ENCODE assay signal across 19 cellular contexts in genomic region chr2:44745922-44746321, GRCh38.
DNase-seq lines count a peak whose midpoint lies in the region; TF ChIP-seq lines count a peak whose summit lies in the region.
"Had no signal": no experiment of that assay in that cellular context is flagged by ENCODE, and none has a peak within 500 bp of the region (broad histone marks: within the 10 kb centered on the region; RNA-seq: fewer than 3 reads in every experiment).

No MANE protein-coding gene starts in this region.

- H3K27ac ChIP-seq in BLaER1 (no peak overlapping the region), HUES64 (ENCODE audit: low read depth, low read length) (peak overlapping the region; percentile 59; the same call in 1 of the 2 replicates), endodermal cell (ENCODE audit: low read depth, low read length) (no peak overlapping the region), A673 (ENCODE audit: low read depth, low read length, poor library complexity, severe bottlenecking) (no peak overlapping the region)
- H3K27ac ChIP-seq: BLaER1 treated with 17β-estradiol and CSF1 and Interleukin-3, amounts not matched to agents 10 nM and 100 nM; HL-60; SK-N-MC had no signal

- H3K36me3 ChIP-seq in BLaER1 (no peaks in the 10 kb centered on the region), HUES64 (ENCODE audit: insufficient read depth, low read length) (no peaks in the 10 kb centered on the region), endodermal cell (ENCODE audit: control insufficient read depth, insufficient read depth, low read length) (peaks cover 23% of the 10 kb centered on the region), neuron (ENCODE audit: insufficient read depth, low read length) (no peaks in the 10 kb centered on the region), A673 (ENCODE audit: insufficient read depth, low read length, poor library complexity, severe bottlenecking) (no peaks in the 10 kb centered on the region)
- H3K36me3 ChIP-seq: MG63 had no signal

- no peak for DNase-seq in endodermal cell
- DNase-seq in A673 (ENCODE audit: low spot score) = no peak
- no peak for DNase-seq in progenitor cell of endocrine pancreas (ENCODE audit: low spot score, unreplicated experiment)
- DNase-seq in activated CD4-positive, alpha-beta T cell treated with anti-CD3 and anti-CD28 coated beads, Interleukin-2, amount 50 U/mL, for 4 hours = no peak
- no peak for DNase-seq in GM03348 (ENCODE audit: low spot score)
- DNase-seq: CD8-positive, alpha-beta memory T cell; Karpas-422; MG63; NCI-H1092; NCI-H1436 treated with DMSO at 0.1 percent for 48 hours; NCI-H2029 treated with DMSO at 0.1 percent for 48 hours; SHP77 had no signal

- H3K27me3 ChIP-seq in BLaER1 (no peaks in the 10 kb centered on the region), HUES64 (ENCODE audit: insufficient read depth, low read length) (no peaks in the 10 kb centered on the region), endodermal cell (ENCODE audit: control insufficient read depth, insufficient read depth, low read length, poor library complexity, severe bottlenecking) (no peaks in the 10 kb centered on the region), neuron (ENCODE audit: insufficient read depth, low read length) (no peaks in the 10 kb centered on the region), A673 (replicated peaks; ENCODE audit: insufficient read depth, low read depth, low read length, poor library complexity) (no peaks in the 10 kb centered on the region)
- H3K27me3 ChIP-seq: BLaER1 treated with 17β-estradiol and CSF1 and Interleukin-3, amounts not matched to agents 10 nM and 100 nM; MG63 had no signal

- peak overlapping the region; percentile 66 for H2AFZ ChIP-seq in neuron (ENCODE audit: low read depth, low read length)

- H3K27me3 Mint-ChIP-seq in endodermal cell (ENCODE audit: insufficient read depth) (no peaks in the 10 kb centered on the region), progenitor cell of endocrine pancreas (no peaks in the 10 kb centered on the region)
- H3K27me3 Mint-ChIP-seq: CD8-positive, alpha-beta memory T cell; IgD-negative memory B cell had no signal

- H3K9me3 ChIP-seq in BLaER1 (no peaks in the 10 kb centered on the region), HUES64 (ENCODE audit: insufficient read depth, low read depth, low read length) (no peaks in the 10 kb centered on the region), endodermal cell (ENCODE audit: control insufficient read depth, low read length) (no peaks in the 10 kb centered on the region), neuron (ENCODE audit: low read length) (no peaks in the 10 kb centered on the region), A673 (ENCODE audit: low read depth, low read length, poor library complexity, severe bottlenecking) (no peaks in the 10 kb centered on the region)
- H3K9me3 ChIP-seq: BLaER1 treated with 17β-estradiol and CSF1 and Interleukin-3, amounts not matched to agents 10 nM and 100 nM; MG63 had no signal

- 77% methylated on average over 4 of the region's 4 CpGs for WGBS in HUES64
- 77 to 100% methylated on average over 2 to 4 of the region's 4 CpGs for WGBS in endodermal cell (ENCODE audit: insufficient coverage in 1 of 2, insufficient read length in 1 of 2), 2 experiments

- intact Hi-C loops in A673 (cut with micrococcal nuclease; ENCODE audit: unreplicated experiment) = no loop called here

- H3K4me1 ChIP-seq in BLaER1 = peaks cover 13% of the 10 kb centered on the region
- H3K4me1 ChIP-seq in HUES64 (ENCODE audit: insufficient read depth, low read length) = peaks cover 33% of the 10 kb centered on the region
- H3K4me1 ChIP-seq in endodermal cell (ENCODE audit: control insufficient read depth, insufficient read depth, low read length) = peaks cover 3% of the 10 kb centered on the region
- peaks cover 30% of the 10 kb centered on the region for H3K4me1 ChIP-seq in neuron (ENCODE audit: insufficient read depth, low read length)
- no peaks in the 10 kb centered on the region for H3K4me1 ChIP-seq in A673 (ENCODE audit: insufficient read depth, low read length, poor library complexity, severe bottlenecking)

- peaks cover 25% of the 10 kb centered on the region for H3K4me1 Mint-ChIP-seq in endodermal cell
- H3K4me1 Mint-ChIP-seq in progenitor cell of endocrine pancreas (ENCODE audit: low read depth) = no peaks in the 10 kb centered on the region
- H3K4me1 Mint-ChIP-seq: IgD-negative memory B cell had no signal

- H3K4me2 ChIP-seq in BLaER1 = peak overlapping the region; percentile 21; the same call in 1 of the 2 replicates

- TF ChIP-seq CTCF in endodermal cell (conservative IDR thresholded peaks at IDR 0.05) (no peak), A673 (conservative IDR thresholded peaks at IDR 0.05; ENCODE audit: low read depth, low read length) (no peak), progenitor cell of endocrine pancreas (IDR thresholded peaks at IDR 0.05; ENCODE audit: unreplicated experiment) (no peak)

- no TSS peak for BruUV-seq in A673 (replicated peaks; lab: Mats Ljungman, UMichigan)

- peak overlapping the region; percentile 10 for H3K27ac Mint-ChIP-seq in endodermal cell
- no peak overlapping the region for H3K27ac Mint-ChIP-seq in progenitor cell of endocrine pancreas
- H3K27ac Mint-ChIP-seq: CD8-positive, alpha-beta memory T cell; IgD-negative memory B cell had no signal

- no peaks in the 10 kb centered on the region for H3K9me3 Mint-ChIP-seq in endodermal cell
- no peaks in the 10 kb centered on the region for H3K9me3 Mint-ChIP-seq in progenitor cell of endocrine pancreas (ENCODE audit: low read depth)
- H3K9me3 Mint-ChIP-seq: CD8-positive, alpha-beta memory T cell; IgD-negative memory B cell had no signal

- no peak overlapping the region for H3K9ac ChIP-seq in BLaER1
- H3K9ac ChIP-seq in HUES64 (ENCODE audit: low read depth, low read length) = no peak overlapping the region
- no peak overlapping the region for H3K9ac ChIP-seq in endodermal cell (ENCODE audit: extremely low read depth, low read length, poor library complexity, severe bottlenecking)
- H3K9ac ChIP-seq: BLaER1 treated with 17β-estradiol and CSF1 and Interleukin-3, amounts not matched to agents 10 nM and 100 nM had no signal

- H3K4me3 Mint-ChIP-seq in endodermal cell (no peak overlapping the region), progenitor cell of endocrine pancreas (ENCODE audit: low read depth) (no peak overlapping the region)
- H3K4me3 Mint-ChIP-seq: CD8-positive, alpha-beta memory T cell; IgD-negative memory B cell had no signal

- no peaks in the 10 kb centered on the region for H4K20me1 ChIP-seq in BLaER1
- H4K20me1 ChIP-seq: BLaER1 treated with 17β-estradiol and CSF1 and Interleukin-3, amounts not matched to agents 10 nM and 100 nM had no signal

- H3K4me3 ChIP-seq in BLaER1 = no peak overlapping the region
- H3K4me3 ChIP-seq in HUES64 (ENCODE audit: low read length) = no peak overlapping the region
- H3K4me3 ChIP-seq in endodermal cell (ENCODE audit: low read length) = no peak overlapping the region
- no peak overlapping the region for H3K4me3 ChIP-seq in neuron (ENCODE audit: low read length)
- H3K4me3 ChIP-seq in A673 (ENCODE audit: low read depth, low read length, poor library complexity, severe bottlenecking) = no peak overlapping the region
- H3K4me3 ChIP-seq: BLaER1 treated with 17β-estradiol and CSF1 and Interleukin-3, amounts not matched to agents 10 nM and 100 nM; MG63; SK-N-MC had no signal

- CTCF ChIA-PET in A673 (lab: Charles Lee) = no interaction called here

- H3K36me3 Mint-ChIP-seq in endodermal cell (ENCODE audit: low read depth) (peaks cover 13% of the 10 kb centered on the region), progenitor cell of endocrine pancreas (ENCODE audit: insufficient read depth) (peaks cover 1% of the 10 kb centered on the region)

- POLR2A ChIA-PET in A673 (lab: Charles Lee; ENCODE audit: low non-redundant PET) = no interaction called here
